Comparison of ENCODE assay signal across 1 cellular context in the genomic region with DNA sequence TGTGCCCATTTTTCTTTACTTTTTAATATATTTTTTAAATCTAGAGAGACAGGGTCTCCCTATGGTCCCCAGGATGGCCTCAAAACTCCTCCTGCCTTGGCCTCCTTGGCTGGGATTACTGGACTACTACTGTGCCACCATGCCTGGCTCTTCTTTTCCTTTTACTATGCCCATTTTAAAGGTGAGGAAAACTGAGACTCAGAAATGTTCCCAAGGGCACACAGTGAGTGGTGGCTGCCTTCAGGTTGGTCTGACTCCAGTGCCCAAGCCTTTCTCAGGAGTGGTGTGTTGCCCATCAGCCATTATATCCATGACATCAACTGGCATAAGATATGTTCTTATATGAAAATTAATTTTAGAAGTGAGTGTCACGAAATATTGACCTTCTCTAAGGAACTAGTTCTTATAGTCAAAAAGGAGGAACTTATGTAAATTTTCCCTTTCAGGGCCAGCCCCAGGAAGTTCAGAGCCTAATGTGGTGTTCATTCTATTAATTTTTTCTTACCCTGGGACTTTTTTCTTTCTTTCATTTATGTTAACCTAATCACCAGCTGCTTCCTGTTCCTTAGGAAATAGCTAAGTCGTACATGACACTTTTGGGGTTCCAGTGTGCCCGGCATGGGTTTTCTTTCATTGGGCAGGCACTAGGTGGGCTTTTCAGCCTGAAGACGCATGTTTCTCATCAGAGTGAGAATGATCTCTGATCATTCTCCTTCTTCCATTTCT.
TF ChIP-seq lines count a peak whose summit lies in the region.

No MANE protein-coding gene starts in this region.

TF ChIP-seq in WTC11, 78 proteins besides CTCF, POLR2A, EP300 and RAD21 (continued from another document):
- TF ChIP-seq NR3C1 (CRISPR knock-in tag; conservative IDR thresholded peaks at IDR 0.05; ENCODE audit: low read depth) (no peak), NR2C2 (CRISPR knock-in tag; IDR thresholded peaks at IDR 0.05) (no peak), PREB (CRISPR knock-in tag; IDR thresholded peaks at IDR 0.05; ENCODE audit: borderline replicate concordance) (no peak)
